Comparison of ENCODE assay signal across 1 cellular context in the genomic region with DNA sequence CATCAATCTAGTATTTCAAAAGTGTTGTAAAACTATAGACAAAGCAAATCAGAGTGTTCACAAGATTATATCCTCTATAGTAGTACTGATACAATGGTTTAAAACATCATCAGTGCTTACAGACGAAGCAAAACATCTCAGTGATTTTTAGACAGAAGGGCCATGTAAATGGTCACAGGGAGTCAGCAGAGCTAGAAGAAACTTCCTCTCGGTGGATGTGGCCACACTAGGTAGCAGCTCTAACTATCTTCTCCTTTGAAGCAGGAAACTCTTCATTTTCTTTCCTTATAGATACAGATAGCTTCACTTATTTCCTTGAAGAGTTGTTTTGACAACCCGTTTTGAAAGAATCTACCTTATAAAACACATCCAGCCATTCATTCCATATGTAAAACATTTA.
TF ChIP-seq lines count a peak whose summit lies in the region.

No MANE protein-coding gene starts in this region.

TF ChIP-seq in GM12878, 131 proteins besides CTCF, POLR2A, EP300 and RAD21 (continued from another document):
- TF ChIP-seq, protein P1, sequence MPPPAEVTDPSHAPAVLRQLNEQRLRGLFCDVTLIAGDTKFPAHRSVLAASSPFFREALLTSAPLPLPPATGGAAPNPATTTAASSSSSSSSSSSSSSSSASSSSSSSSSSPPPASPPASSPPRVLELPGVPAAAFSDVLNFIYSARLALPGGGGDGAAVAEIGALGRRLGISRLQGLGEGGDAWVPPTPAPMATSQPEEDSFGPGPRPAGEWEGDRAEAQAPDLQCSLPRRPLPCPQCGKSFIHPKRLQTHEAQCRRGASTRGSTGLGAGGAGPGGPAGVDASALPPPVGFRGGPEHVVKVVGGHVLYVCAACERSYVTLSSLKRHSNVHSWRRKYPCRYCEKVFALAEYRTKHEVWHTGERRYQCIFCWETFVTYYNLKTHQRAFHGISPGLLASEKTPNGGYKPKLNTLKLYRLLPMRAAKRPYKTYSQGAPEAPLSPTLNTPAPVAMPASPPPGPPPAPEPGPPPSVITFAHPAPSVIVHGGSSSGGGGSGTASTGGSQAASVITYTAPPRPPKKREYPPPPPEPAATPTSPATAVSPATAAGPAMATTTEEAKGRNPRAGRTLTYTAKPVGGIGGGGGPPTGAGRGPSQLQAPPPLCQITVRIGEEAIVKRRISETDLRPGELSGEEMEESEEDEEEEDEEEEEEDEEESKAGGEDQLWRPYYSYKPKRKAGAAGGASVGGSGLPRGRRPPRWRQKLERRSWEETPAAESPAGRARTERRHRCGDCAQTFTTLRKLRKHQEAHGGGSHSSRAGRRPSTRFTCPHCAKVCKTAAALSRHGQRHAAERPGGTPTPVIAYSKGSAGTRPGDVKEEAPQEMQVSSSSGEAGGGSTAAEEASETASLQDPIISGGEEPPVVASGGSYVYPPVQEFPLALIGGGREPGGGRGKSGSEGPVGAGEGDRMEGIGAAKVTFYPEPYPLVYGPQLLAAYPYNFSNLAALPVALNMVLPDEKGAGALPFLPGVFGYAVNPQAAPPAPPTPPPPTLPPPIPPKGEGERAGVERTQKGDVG (CRISPR knock-in tag; IDR thresholded peaks at IDR 0.05), result no peak
- TF ChIP-seq, protein P2, sequence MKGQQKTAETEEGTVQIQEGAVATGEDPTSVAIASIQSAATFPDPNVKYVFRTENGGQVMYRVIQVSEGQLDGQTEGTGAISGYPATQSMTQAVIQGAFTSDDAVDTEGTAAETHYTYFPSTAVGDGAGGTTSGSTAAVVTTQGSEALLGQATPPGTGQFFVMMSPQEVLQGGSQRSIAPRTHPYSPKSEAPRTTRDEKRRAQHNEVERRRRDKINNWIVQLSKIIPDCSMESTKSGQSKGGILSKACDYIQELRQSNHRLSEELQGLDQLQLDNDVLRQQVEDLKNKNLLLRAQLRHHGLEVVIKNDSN (IDR thresholded peaks at IDR 0.05; ENCODE audit: borderline replicate concordance, extremely low read length, insufficient read depth, low read depth, low read length), result no peak
- no peak for TF ChIP-seq ZZZ3 (IDR thresholded peaks at IDR 0.05; ENCODE audit: control insufficient read depth, insufficient read length, low read depth)
- no peak for TF ChIP-seq SMAD1 (IDR thresholded peaks at IDR 0.05; ENCODE audit: low read depth, partially characterized antibody)
- TF ChIP-seq IKZF1 (conservative IDR thresholded peaks at IDR 0.05), result no peak
- TF ChIP-seq, protein P3, sequence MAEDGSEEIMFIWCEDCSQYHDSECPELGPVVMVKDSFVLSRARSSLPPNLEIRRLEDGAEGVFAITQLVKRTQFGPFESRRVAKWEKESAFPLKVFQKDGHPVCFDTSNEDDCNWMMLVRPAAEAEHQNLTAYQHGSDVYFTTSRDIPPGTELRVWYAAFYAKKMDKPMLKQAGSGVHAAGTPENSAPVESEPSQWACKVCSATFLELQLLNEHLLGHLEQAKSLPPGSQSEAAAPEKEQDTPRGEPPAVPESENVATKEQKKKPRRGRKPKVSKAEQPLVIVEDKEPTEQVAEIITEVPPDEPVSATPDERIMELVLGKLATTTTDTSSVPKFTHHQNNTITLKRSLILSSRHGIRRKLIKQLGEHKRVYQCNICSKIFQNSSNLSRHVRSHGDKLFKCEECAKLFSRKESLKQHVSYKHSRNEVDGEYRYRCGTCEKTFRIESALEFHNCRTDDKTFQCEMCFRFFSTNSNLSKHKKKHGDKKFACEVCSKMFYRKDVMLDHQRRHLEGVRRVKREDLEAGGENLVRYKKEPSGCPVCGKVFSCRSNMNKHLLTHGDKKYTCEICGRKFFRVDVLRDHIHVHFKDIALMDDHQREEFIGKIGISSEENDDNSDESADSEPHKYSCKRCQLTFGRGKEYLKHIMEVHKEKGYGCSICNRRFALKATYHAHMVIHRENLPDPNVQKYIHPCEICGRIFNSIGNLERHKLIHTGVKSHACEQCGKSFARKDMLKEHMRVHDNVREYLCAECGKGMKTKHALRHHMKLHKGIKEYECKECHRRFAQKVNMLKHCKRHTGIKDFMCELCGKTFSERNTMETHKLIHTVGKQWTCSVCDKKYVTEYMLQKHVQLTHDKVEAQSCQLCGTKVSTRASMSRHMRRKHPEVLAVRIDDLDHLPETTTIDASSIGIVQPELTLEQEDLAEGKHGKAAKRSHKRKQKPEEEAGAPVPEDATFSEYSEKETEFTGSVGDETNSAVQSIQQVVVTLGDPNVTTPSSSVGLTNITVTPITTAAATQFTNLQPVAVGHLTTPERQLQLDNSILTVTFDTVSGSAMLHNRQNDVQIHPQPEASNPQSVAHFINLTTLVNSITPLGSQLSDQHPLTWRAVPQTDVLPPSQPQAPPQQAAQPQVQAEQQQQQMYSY (CRISPR knock-in tag; IDR thresholded peaks at IDR 0.05), result no peak
- TF ChIP-seq, protein P4, sequence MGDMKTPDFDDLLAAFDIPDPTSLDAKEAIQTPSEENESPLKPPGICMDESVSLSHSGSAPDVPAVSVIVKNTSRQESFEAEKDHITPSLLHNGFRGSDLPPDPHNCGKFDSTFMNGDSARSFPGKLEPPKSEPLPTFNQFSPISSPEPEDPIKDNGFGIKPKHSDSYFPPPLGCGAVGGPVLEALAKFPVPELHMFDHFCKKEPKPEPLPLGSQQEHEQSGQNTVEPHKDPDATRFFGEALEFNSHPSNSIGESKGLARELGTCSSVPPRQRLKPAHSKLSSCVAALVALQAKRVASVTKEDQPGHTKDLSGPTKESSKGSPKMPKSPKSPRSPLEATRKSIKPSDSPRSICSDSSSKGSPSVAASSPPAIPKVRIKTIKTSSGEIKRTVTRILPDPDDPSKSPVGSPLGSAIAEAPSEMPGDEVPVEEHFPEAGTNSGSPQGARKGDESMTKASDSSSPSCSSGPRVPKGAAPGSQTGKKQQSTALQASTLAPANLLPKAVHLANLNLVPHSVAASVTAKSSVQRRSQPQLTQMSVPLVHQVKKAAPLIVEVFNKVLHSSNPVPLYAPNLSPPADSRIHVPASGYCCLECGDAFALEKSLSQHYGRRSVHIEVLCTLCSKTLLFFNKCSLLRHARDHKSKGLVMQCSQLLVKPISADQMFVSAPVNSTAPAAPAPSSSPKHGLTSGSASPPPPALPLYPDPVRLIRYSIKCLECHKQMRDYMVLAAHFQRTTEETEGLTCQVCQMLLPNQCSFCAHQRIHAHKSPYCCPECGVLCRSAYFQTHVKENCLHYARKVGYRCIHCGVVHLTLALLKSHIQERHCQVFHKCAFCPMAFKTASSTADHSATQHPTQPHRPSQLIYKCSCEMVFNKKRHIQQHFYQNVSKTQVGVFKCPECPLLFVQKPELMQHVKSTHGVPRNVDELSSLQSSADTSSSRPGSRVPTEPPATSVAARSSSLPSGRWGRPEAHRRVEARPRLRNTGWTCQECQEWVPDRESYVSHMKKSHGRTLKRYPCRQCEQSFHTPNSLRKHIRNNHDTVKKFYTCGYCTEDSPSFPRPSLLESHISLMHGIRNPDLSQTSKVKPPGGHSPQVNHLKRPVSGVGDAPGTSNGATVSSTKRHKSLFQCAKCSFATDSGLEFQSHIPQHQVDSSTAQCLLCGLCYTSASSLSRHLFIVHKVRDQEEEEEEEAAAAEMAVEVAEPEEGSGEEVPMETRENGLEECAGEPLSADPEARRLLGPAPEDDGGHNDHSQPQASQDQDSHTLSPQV (IDR thresholded peaks at IDR 0.05), result no peak
- TF ChIP-seq KDM1A (IDR thresholded peaks at IDR 0.05; ENCODE audit: borderline replicate concordance), result no peak
- TF ChIP-seq STAT1 (conservative IDR thresholded peaks at IDR 0.05), result no peak
- TF ChIP-seq, protein P5, sequence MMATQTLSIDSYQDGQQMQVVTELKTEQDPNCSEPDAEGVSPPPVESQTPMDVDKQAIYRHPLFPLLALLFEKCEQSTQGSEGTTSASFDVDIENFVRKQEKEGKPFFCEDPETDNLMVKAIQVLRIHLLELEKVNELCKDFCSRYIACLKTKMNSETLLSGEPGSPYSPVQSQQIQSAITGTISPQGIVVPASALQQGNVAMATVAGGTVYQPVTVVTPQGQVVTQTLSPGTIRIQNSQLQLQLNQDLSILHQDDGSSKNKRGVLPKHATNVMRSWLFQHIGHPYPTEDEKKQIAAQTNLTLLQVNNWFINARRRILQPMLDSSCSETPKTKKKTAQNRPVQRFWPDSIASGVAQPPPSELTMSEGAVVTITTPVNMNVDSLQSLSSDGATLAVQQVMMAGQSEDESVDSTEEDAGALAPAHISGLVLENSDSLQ (IDR thresholded peaks at IDR 0.05), result no peak
- TF ChIP-seq, protein P6, sequence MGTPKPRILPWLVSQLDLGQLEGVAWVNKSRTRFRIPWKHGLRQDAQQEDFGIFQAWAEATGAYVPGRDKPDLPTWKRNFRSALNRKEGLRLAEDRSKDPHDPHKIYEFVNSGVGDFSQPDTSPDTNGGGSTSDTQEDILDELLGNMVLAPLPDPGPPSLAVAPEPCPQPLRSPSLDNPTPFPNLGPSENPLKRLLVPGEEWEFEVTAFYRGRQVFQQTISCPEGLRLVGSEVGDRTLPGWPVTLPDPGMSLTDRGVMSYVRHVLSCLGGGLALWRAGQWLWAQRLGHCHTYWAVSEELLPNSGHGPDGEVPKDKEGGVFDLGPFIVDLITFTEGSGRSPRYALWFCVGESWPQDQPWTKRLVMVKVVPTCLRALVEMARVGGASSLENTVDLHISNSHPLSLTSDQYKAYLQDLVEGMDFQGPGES (IDR thresholded peaks at IDR 0.05), result no peak
- TF ChIP-seq, protein P7, sequence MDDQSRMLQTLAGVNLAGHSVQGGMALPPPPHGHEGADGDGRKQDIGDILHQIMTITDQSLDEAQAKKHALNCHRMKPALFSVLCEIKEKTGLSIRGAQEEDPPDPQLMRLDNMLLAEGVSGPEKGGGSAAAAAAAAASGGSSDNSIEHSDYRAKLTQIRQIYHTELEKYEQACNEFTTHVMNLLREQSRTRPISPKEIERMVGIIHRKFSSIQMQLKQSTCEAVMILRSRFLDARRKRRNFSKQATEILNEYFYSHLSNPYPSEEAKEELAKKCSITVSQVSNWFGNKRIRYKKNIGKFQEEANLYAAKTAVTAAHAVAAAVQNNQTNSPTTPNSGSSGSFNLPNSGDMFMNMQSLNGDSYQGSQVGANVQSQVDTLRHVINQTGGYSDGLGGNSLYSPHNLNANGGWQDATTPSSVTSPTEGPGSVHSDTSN (IDR thresholded peaks at IDR 0.05; ENCODE audit: insufficient replicate concordance, low read depth, low read length), result no peak
- no peak for TF ChIP-seq KLF5 (IDR thresholded peaks at IDR 0.05; ENCODE audit: partially characterized antibody)
